21 cellular contexts compared by ENCODE assay signal in the genomic region with DNA sequence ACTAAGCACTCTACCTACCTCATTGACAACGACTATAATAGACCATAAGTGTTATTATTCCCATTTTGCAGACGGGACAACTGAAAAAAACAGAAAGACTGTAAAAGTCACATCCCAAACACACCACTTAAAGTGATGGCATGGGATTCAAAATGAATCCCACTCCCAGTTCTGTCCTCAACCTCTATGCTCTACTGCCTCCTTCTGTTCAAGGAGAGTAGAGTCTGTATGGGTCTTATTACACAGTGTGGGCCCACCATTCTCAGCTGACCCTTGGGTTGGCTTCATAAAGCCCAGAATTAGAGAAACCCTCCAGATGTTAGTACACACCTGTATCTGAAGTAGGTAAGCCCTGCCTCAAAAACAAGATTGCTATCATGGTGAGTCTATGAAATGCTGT.
A peak's percentile ranks its signal among the peaks of the same experiment; 100 is the strongest.
DNase-seq lines count a peak whose midpoint lies in the region; ATAC-seq, FAIRE-seq and TF ChIP-seq lines count a peak whose summit lies in the region.
"Had no signal": no experiment of that assay in that cellular context is flagged by ENCODE, and none has a peak within 500 bp of the region (broad histone marks: within the 10 kb centered on the region; RNA-seq: fewer than 3 reads in every experiment).

No MANE protein-coding gene starts in this region.

- WGBS in H1 (ENCODE audit: extremely low coverage in 1 of 2, insufficient coverage in 1 of 2, insufficient read length in 1 of 2, insufficient replicate concordance in 2 of 2, low coverage in 1 of 2, low lambda C conversion rate in 2 of 2, missing lambda C conversion rate in 1 of 2), 2 experiments: 84% methylated on average over 2 of the region's 2 CpGs; no CpG with 5 or more reads in 1 of the 2 experiments
- no CpG with 5 or more reads among the region's 2 CpGs for WGBS in mesendoderm (ENCODE audit: extremely low coverage, insufficient coverage, low lambda C conversion rate)

- no peaks in the 10 kb centered on the region for H3K27me3 ChIP-seq in H1 (replicated peaks in 1 of 4; ENCODE audit: control insufficient read depth in 3 of 4, extremely low read depth in 1 of 4, insufficient read depth in 3 of 4, low read length in 3 of 4)
- no peaks in the 10 kb centered on the region for H3K27me3 ChIP-seq in mesendoderm (ENCODE audit: insufficient read depth, low read length, poor library complexity)
- H3K27me3 ChIP-seq in BE2C: peaks cover 5% of the 10 kb centered on the region; the same call in 1 of the 2 replicates
- H3K27me3 ChIP-seq: MG63 had no signal

- H2BK12ac ChIP-seq in H1 (ENCODE audit: low read depth, low read length): no peak overlapping the region

- H3K27ac ChIP-seq in H1 (ENCODE audit: low read depth, low read length) (no peak overlapping the region), mesendoderm (ENCODE audit: low read depth, low read length) (no peak overlapping the region)
- H3K27ac ChIP-seq: PC-9, RWPE1 had no signal

- H4K5ac ChIP-seq in H1 (ENCODE audit: insufficient read length, low read depth, low read length): no peak overlapping the region
- no peak overlapping the region for H4K5ac ChIP-seq in mesendoderm (ENCODE audit: low read length)

- no peak for TF ChIP-seq POLR2A in H1 (IDR thresholded peaks at IDR 0.05; ENCODE audit: control extremely low read depth in 1 of 2, low read depth in 2 of 2, low read length in 2 of 2)

- H2AK5ac ChIP-seq in H1 (ENCODE audit: low read depth, low read length): no peak overlapping the region
- no peak overlapping the region for H2AK5ac ChIP-seq in mesendoderm (ENCODE audit: low read length)

- no peak for DNase-seq in LNCaP clone FGC (ENCODE audit: low read depth)
- DNase-seq in H1 (ENCODE audit: low read depth in 1 of 2, low spot score in 2 of 2): no peak
- peak; percentile 53 for DNase-seq in mesendoderm
- DNase-seq in activated CD8-positive, alpha-beta T cell treated with anti-CD3 and anti-CD28 coated beads for 36 hours: no peak
- DNase-seq in BE2C: no peak
- no peak for DNase-seq in Ammon's horn (ENCODE audit: low spot score)
- DNase-seq: CD4-positive, alpha-beta T cell; HCEC 1CT; IMR-90; MG63; NCI-H1092 treated with DMSO at 0.1 percent for 48 hours; NCI-H146; NCI-H2081; NCI-H774; PC-9; SIG-M5; T-helper 1 cell had no signal

- H3K56ac ChIP-seq in H1 (replicated peaks; ENCODE audit: insufficient read length, low read depth, low read length): no peak overlapping the region
- no peak overlapping the region for H3K56ac ChIP-seq in mesendoderm (ENCODE audit: low read length)

- no peak overlapping the region for H2BK15ac ChIP-seq in H1 (ENCODE audit: low read length)
- H2BK15ac ChIP-seq in mesendoderm (replicated peaks; ENCODE audit: low read depth): no peak overlapping the region

- POLR2A ChIA-PET in H1 (lab: Charles Lee; ENCODE audit: partially characterized antibody): no interaction called here
- POLR2A ChIA-PET in activated CD8-positive, alpha-beta T cell treated with anti-CD3 and anti-CD28 coated beads for 36 hours (lab: Charles Lee): interaction anchor here (0.6 kb wide), 1 partner anchor 12 kb away, joined by 3 read pairs; no protein-coding TSS in a partner anchor

- H3K18ac ChIP-seq in H1 (ENCODE audit: extremely low read depth, low read length) (no peak overlapping the region), mesendoderm (ENCODE audit: low read length) (no peak overlapping the region)

- intact Hi-C loops in activated CD8-positive, alpha-beta T cell treated with anti-CD3 and anti-CD28 coated beads for 36 hours (cut with micrococcal nuclease): no loop called here

- H3K4me1 Mint-ChIP-seq in activated CD8-positive, alpha-beta T cell treated with anti-CD3 and anti-CD28 coated beads for 36 hours (ENCODE audit: low read depth): no peaks in the 10 kb centered on the region
- H3K4me1 Mint-ChIP-seq: B cell had no signal

- no peak for TF ChIP-seq EP300 in H1 (IDR thresholded peaks at IDR 0.05; ENCODE audit: borderline replicate concordance in 1 of 2, low read depth in 2 of 2, low read length in 2 of 2)

- H2AFZ ChIP-seq in H1 (ENCODE audit: low read length): no peak overlapping the region
- H2AFZ ChIP-seq: PC-9 had no signal

- no peak for ATAC-seq in activated CD8-positive, alpha-beta T cell treated with anti-CD3 and anti-CD28 coated beads for 36 hours

- H3K9me3 ChIP-seq in H1 (ENCODE audit: insufficient read depth in 2 of 2, low read depth in 1 of 2, low read length in 1 of 2): no peaks in the 10 kb centered on the region
- H3K9me3 ChIP-seq in BE2C: no peaks in the 10 kb centered on the region
- H3K9me3 ChIP-seq: MG63 had no signal

- FAIRE-seq in H1 (lab: Jason Lieb, UNC): peak; percentile 24
- FAIRE-seq: HTR-8/SVneo had no signal

- H3K9ac ChIP-seq in H1 (replicated peaks in 1 of 4; ENCODE audit: extremely low read depth in 1 of 4, low read depth in 3 of 4, low read length in 3 of 4) (no peak overlapping the region), mesendoderm (ENCODE audit: low read length) (no peak overlapping the region)

- H3K36me3 ChIP-seq in H1 (ENCODE audit: control insufficient read depth in 2 of 4, insufficient read depth in 4 of 4, low read length in 3 of 4): no peaks in the 10 kb centered on the region
- no peaks in the 10 kb centered on the region for H3K36me3 ChIP-seq in mesendoderm (ENCODE audit: control insufficient read depth, insufficient read depth, low read length)
- no peaks in the 10 kb centered on the region for H3K36me3 ChIP-seq in BE2C
- H3K36me3 ChIP-seq: MG63 had no signal

- peak; percentile 8; the same call in 1 of the 3 replicates for TF ChIP-seq CTCF in GM12872 (IDR thresholded peaks at IDR 0.05; ENCODE audit: insufficient read depth, low read depth, low read length)
- 0 out of 2 replicates have a peak, but pooled peaks have one; percentile 6 for TF ChIP-seq CTCF in LNCaP clone FGC (IDR thresholded peaks at IDR 0.05; ENCODE audit: control insufficient read depth, extremely low read depth, insufficient read depth)
- peak in 2 of 3 experiments; percentile 61 to 71; a peak in 3 of 4 replicates for TF ChIP-seq CTCF in H1 (IDR thresholded peaks at IDR 0.05; ENCODE audit: control extremely low read depth in 1 of 3, insufficient read depth in 1 of 3, low read depth in 1 of 3, low read length in 3 of 3)
- TF ChIP-seq CTCF in activated CD8-positive, alpha-beta T cell treated with anti-CD3 and anti-CD28 coated beads for 36 hours (IDR thresholded peaks at IDR 0.05): no peak
- TF ChIP-seq CTCF in BE2C (IDR thresholded peaks at IDR 0.05; ENCODE audit: low read depth, low read length): no peak

- peak; percentile 79 to 89 for TF ChIP-seq RAD21 in H1 (IDR thresholded peaks at IDR 0.05 in 1 of 2, conservative IDR thresholded peaks at IDR 0.05 in 1 of 2; ENCODE audit: low read depth in 2 of 2, low read length in 2 of 2)

- H3K23me2 ChIP-seq in H1 (ENCODE audit: low read depth, low read length): no peaks in the 10 kb centered on the region

- H3K23ac ChIP-seq in H1 (ENCODE audit: insufficient read length): no peak overlapping the region
- H3K23ac ChIP-seq in mesendoderm (ENCODE audit: low read length): no peak overlapping the region

- H2BK5ac ChIP-seq in H1 (ENCODE audit: low read depth, low read length) (no peak overlapping the region), mesendoderm (ENCODE audit: low read length) (no peak overlapping the region)

- no peaks in the 10 kb centered on the region for H3K9me3 Mint-ChIP-seq in activated CD8-positive, alpha-beta T cell treated with anti-CD3 and anti-CD28 coated beads for 36 hours
- H3K9me3 Mint-ChIP-seq: CD4-positive, alpha-beta T cell had no signal

- H3K79me2 ChIP-seq in H1 (ENCODE audit: control insufficient read depth in 1 of 2, insufficient read depth in 2 of 2, low read length in 2 of 2): no peaks in the 10 kb centered on the region
- no peaks in the 10 kb centered on the region for H3K79me2 ChIP-seq in mesendoderm (ENCODE audit: control insufficient read depth, insufficient read depth, low read length)

- H3K79me1 ChIP-seq in H1 (ENCODE audit: low read depth, low read length) (no peaks in the 10 kb centered on the region), mesendoderm (ENCODE audit: low read length) (no peaks in the 10 kb centered on the region)

- H3K4me1 ChIP-seq in H1 (replicated peaks in 1 of 4; ENCODE audit: control insufficient read depth in 3 of 4, insufficient read depth in 4 of 4, low read length in 3 of 4) (no peaks in the 10 kb centered on the region), mesendoderm (ENCODE audit: control insufficient read depth, low read depth, low read length) (no peaks in the 10 kb centered on the region), BE2C (no peaks in the 10 kb centered on the region; the same call in 1 of the 2 replicates)

- CTCF ChIA-PET in H1 (lab: Charles Lee; ENCODE audit: partially characterized antibody): interaction anchor here (0.5 to 1.2 kb wide), 9 partner anchors 8 to 364 kb away, joined by 3 to 9 read pairs (median 4); no protein-coding TSS in a partner anchor
- CTCF ChIA-PET in activated CD8-positive, alpha-beta T cell treated with anti-CD3 and anti-CD28 coated beads for 36 hours (lab: Charles Lee): no interaction called here

- no peak overlapping the region for H3K27ac Mint-ChIP-seq in activated CD8-positive, alpha-beta T cell treated with anti-CD3 and anti-CD28 coated beads for 36 hours
- H3K27ac Mint-ChIP-seq: B cell; CD4-positive, alpha-beta T cell had no signal

- peaks cover 24% of the 10 kb centered on the region for H3K27me3 Mint-ChIP-seq in activated CD8-positive, alpha-beta T cell treated with anti-CD3 and anti-CD28 coated beads for 36 hours

- H4K20me1 ChIP-seq in H1 (replicated peaks in 1 of 2; ENCODE audit: control insufficient read depth in 1 of 2, insufficient read depth in 2 of 2, low read length in 2 of 2): no peaks in the 10 kb centered on the region

- no peak overlapping the region for H4K8ac ChIP-seq in H1 (ENCODE audit: extremely low read depth, insufficient read depth, low read length)
- H4K8ac ChIP-seq in mesendoderm (ENCODE audit: low read depth, low read length): no peak overlapping the region

- H3K4ac ChIP-seq in H1 (replicated peaks; ENCODE audit: insufficient read length, low read depth, low read length) (no peak overlapping the region), mesendoderm (ENCODE audit: low read depth, low read length) (no peak overlapping the region)

- H3K4me3 ChIP-seq in LNCaP clone FGC (ENCODE audit: low read depth, low read length) (no peak overlapping the region), H1 (ENCODE audit: extremely low read depth in 1 of 4, insufficient read depth in 2 of 4, low read depth in 3 of 4, low read length in 4 of 4) (no peak overlapping the region), mesendoderm (ENCODE audit: low read length) (no peak overlapping the region), BE2C (ENCODE audit: low read depth, low read length) (no peak overlapping the region)
- H3K4me3 ChIP-seq: MG63, PC-9 had no signal

- no peak overlapping the region for H2BK120ac ChIP-seq in H1 (replicated peaks; ENCODE audit: low read depth, low read length)
- H2BK120ac ChIP-seq in mesendoderm (ENCODE audit: low read depth, low read length): no peak overlapping the region

- H3K36me3 Mint-ChIP-seq in activated CD8-positive, alpha-beta T cell treated with anti-CD3 and anti-CD28 coated beads for 36 hours (ENCODE audit: low read depth): no peaks in the 10 kb centered on the region

- no peak overlapping the region for H2BK20ac ChIP-seq in H1 (ENCODE audit: low read length)

- no peak overlapping the region for H3K4me3 Mint-ChIP-seq in activated CD8-positive, alpha-beta T cell treated with anti-CD3 and anti-CD28 coated beads for 36 hours
- H3K4me3 Mint-ChIP-seq: B cell; CD4-positive, alpha-beta T cell had no signal

- no peak overlapping the region for H4K91ac ChIP-seq in H1 (replicated peaks; ENCODE audit: insufficient read length, low read length)

- H3K4me2 ChIP-seq in H1 (ENCODE audit: insufficient read depth in 1 of 2, low read depth in 2 of 2, low read length in 2 of 2) (no peak overlapping the region), mesendoderm (ENCODE audit: low read length) (no peak overlapping the region)
- H3K4me2 ChIP-seq: PC-9 had no signal

- H3K14ac ChIP-seq in H1 (ENCODE audit: insufficient read length): no peak overlapping the region

Comparison
In these comparisons a context has a peak if more than half of its experiments do, and no peak if none do; other contexts are left out.
1. CTCF ChIP-seq: peak in GM12872 (single experiment), LNCaP clone FGC (single experiment) and H1 (2 of 3); none in activated CD8-positive, alpha-beta T cell treated with anti-CD3 and anti-CD28 coated beads for 36 hours (single experiment) and BE2C (single experiment).